In genomic region chr7:13830604-13830915, GRCh38 we compare ENCODE assay signal across 15 cellular contexts.
DNase-seq lines count a peak whose midpoint lies in the region; ATAC-seq and TF ChIP-seq lines count a peak whose summit lies in the region.
"Had no signal": no experiment of that assay in that cellular context is flagged by ENCODE, and none has a peak within 500 bp of the region (broad histone marks: within the 10 kb centered on the region; RNA-seq: fewer than 3 reads in every experiment).

No MANE protein-coding gene starts in this region.

- intact Hi-C loops in left ventricle myocardium inferior (cut with micrococcal nuclease): no loop called here

- H3K4me3 ChIP-seq in right atrium auricular region: no peak overlapping the region
- no peak overlapping the region for H3K4me3 ChIP-seq in left ventricle myocardium inferior
- H3K4me3 ChIP-seq in SJCRH30: no peak overlapping the region; the same call in 1 of the 2 replicates
- no peak overlapping the region for H3K4me3 ChIP-seq in fibroblast of the aortic adventitia (ENCODE audit: low read depth, low read length)
- no peak overlapping the region for H3K4me3 ChIP-seq in smooth muscle cell
- H3K4me3 ChIP-seq: coronary artery, pancreas had no signal

- H3K27me3 ChIP-seq in right atrium auricular region: no peaks in the 10 kb centered on the region
- H3K27me3 ChIP-seq in left ventricle myocardium inferior (ENCODE audit: low read depth): no peaks in the 10 kb centered on the region
- no peaks in the 10 kb centered on the region for H3K27me3 ChIP-seq in SJCRH30
- H3K27me3 ChIP-seq in smooth muscle cell (ENCODE audit: low read depth): no peaks in the 10 kb centered on the region
- H3K27me3 ChIP-seq: pancreas had no signal

- H3K9me3 ChIP-seq in right atrium auricular region (no peaks in the 10 kb centered on the region), left ventricle myocardium inferior (replicated peaks) (no peaks in the 10 kb centered on the region), SJCRH30 (replicated peaks) (no peaks in the 10 kb centered on the region), smooth muscle cell (replicated peaks; ENCODE audit: low read depth) (no peaks in the 10 kb centered on the region), T-helper 17 cell (ENCODE audit: control insufficient read depth, low read length, poor library complexity, severe bottlenecking) (no peaks in the 10 kb centered on the region)
- H3K9me3 ChIP-seq: pancreas had no signal

- no peaks in the 10 kb centered on the region for H4K20me1 ChIP-seq in smooth muscle cell (ENCODE audit: low read depth)

- H3K27ac ChIP-seq in right atrium auricular region: peak overlapping the region; percentile 12 to 70
- no peak overlapping the region for H3K27ac ChIP-seq in left ventricle myocardium inferior (replicated peaks)
- H3K27ac ChIP-seq in SJCRH30: peak overlapping the region; percentile 17; the same call in 1 of the 2 replicates
- H3K27ac ChIP-seq in smooth muscle cell (ENCODE audit: low read depth): peak overlapping the region; percentile 77
- H3K27ac ChIP-seq: coronary artery, pancreas had no signal

- H3K36me3 Mint-ChIP-seq in T-helper 17 cell (ENCODE audit: low read depth): peaks cover 4% of the 10 kb centered on the region
- H3K36me3 Mint-ChIP-seq in glutamatergic neuron (ENCODE audit: unreplicated experiment): no peaks in the 10 kb centered on the region
- H3K36me3 Mint-ChIP-seq: activated naive CD4-positive, alpha-beta T cell treated with anti-CD3 and anti-CD28 coated beads, Interleukin-2, amount 50 U/mL, for 24 hours; WTC11 had no signal

- H3K27ac Mint-ChIP-seq in T-helper 17 cell: no peak overlapping the region
- H3K27ac Mint-ChIP-seq in glutamatergic neuron (ENCODE audit: unreplicated experiment): no peak overlapping the region
- H3K27ac Mint-ChIP-seq: activated naive CD4-positive, alpha-beta T cell treated with anti-CD3 and anti-CD28 coated beads, Interleukin-2, amount 50 U/mL, for 24 hours; activated T-cell treated with anti-CD3 and anti-CD28 coated beads, Interleukin-2, amount 50 U/mL, for 72 hours; WTC11 had no signal

- peak overlapping the region; percentile 53 for H3K9ac ChIP-seq in smooth muscle cell (ENCODE audit: low read depth)

- H3K36me3 ChIP-seq in right atrium auricular region (no peaks in the 10 kb centered on the region), left ventricle myocardium inferior (no peaks in the 10 kb centered on the region), SJCRH30 (no peaks in the 10 kb centered on the region), smooth muscle cell (ENCODE audit: low read depth) (no peaks in the 10 kb centered on the region)
- H3K36me3 ChIP-seq: pancreas had no signal

- TF ChIP-seq CTCF in right atrium auricular region (IDR thresholded peaks at IDR 0.05) (no peak), left ventricle myocardium inferior (IDR thresholded peaks at IDR 0.05; ENCODE audit: borderline replicate concordance) (no peak), fibroblast of the aortic adventitia (IDR thresholded peaks at IDR 0.05; ENCODE audit: insufficient read depth, low read length) (no peak), smooth muscle cell (IDR thresholded peaks at IDR 0.05; ENCODE audit: borderline replicate concordance, insufficient read depth, poor library complexity, severe bottlenecking) (no peak), glutamatergic neuron (IDR thresholded peaks at IDR 0.05; ENCODE audit: partially characterized antibody, unreplicated experiment) (no peak)

- H3K4me1 ChIP-seq in right atrium auricular region (peaks cover 0 to 24% of the 10 kb centered on the region in 2 donors), left ventricle myocardium inferior (peaks cover 10% of the 10 kb centered on the region), SJCRH30 (peaks cover 15% of the 10 kb centered on the region), smooth muscle cell (ENCODE audit: low read depth) (peaks cover 36% of the 10 kb centered on the region)
- H3K4me1 ChIP-seq: pancreas had no signal

- ATAC-seq in GM21447 (IDR thresholded peaks at IDR 0.05; ENCODE audit: unreplicated experiment) (no peak), T-helper 17 cell (no peak)
- ATAC-seq: activated T-cell treated with anti-CD3 and anti-CD28 coated beads, Interleukin-2, amount 50 U/mL, for 72 hours; pancreas; WTC11 had no signal

- H3K27me3 Mint-ChIP-seq in T-helper 17 cell (peaks cover 7% of the 10 kb centered on the region), glutamatergic neuron (ENCODE audit: unreplicated experiment) (peaks cover 3% of the 10 kb centered on the region)
- H3K27me3 Mint-ChIP-seq: activated naive CD4-positive, alpha-beta T cell treated with anti-CD3 and anti-CD28 coated beads, Interleukin-2, amount 50 U/mL, for 24 hours had no signal

- peak overlapping the region; percentile 47 for H3K4me2 ChIP-seq in smooth muscle cell

- DNase-seq in right atrium auricular region (ENCODE audit: low spot score) (no peak), left ventricle myocardium inferior (no peak), SJCRH30 (peak; percentile 14 to 50), fibroblast of the aortic adventitia (ENCODE audit: low read depth) (peak; percentile 44), smooth muscle cell (lab: John Stamatoyannopoulos, UW; ENCODE audit: unreplicated experiment) (no peak), T-helper 17 cell (no peak), glutamatergic neuron (no peak)
- DNase-seq: activated T-cell treated with anti-CD3 and anti-CD28 coated beads, Interleukin-2, amount 50 U/mL, for 72 hours; KBM-7; pancreas; stimulated activated CD4-positive, alpha-beta T cell treated with anti-CD3 and anti-CD28 coated beads, Interleukin-2, amount 100 ng/mL, for 48 hours had no signal

- peak overlapping the region; percentile 12 for H2AFZ ChIP-seq in smooth muscle cell (ENCODE audit: low read depth)

- no peak overlapping the region for H3K4me3 Mint-ChIP-seq in T-helper 17 cell
- no peak overlapping the region for H3K4me3 Mint-ChIP-seq in glutamatergic neuron (ENCODE audit: unreplicated experiment)
- H3K4me3 Mint-ChIP-seq: activated naive CD4-positive, alpha-beta T cell treated with anti-CD3 and anti-CD28 coated beads, Interleukin-2, amount 50 U/mL, for 24 hours; activated T-cell treated with anti-CD3 and anti-CD28 coated beads, Interleukin-2, amount 50 U/mL, for 72 hours; WTC11 had no signal

- H3K79me2 ChIP-seq in smooth muscle cell (ENCODE audit: low read depth): no peaks in the 10 kb centered on the region

- peaks cover 4% of the 10 kb centered on the region for H3K4me1 Mint-ChIP-seq in T-helper 17 cell
- no peaks in the 10 kb centered on the region for H3K4me1 Mint-ChIP-seq in glutamatergic neuron (ENCODE audit: low read depth, unreplicated experiment)
- H3K4me1 Mint-ChIP-seq: activated naive CD4-positive, alpha-beta T cell treated with anti-CD3 and anti-CD28 coated beads, Interleukin-2, amount 50 U/mL, for 24 hours had no signal

- 59% methylated on average over 2 of the region's 2 CpGs for WGBS in smooth muscle cell (ENCODE audit: low lambda C conversion rate)

- H3K9me3 Mint-ChIP-seq in glutamatergic neuron (ENCODE audit: unreplicated experiment): no peaks in the 10 kb centered on the region
- H3K9me3 Mint-ChIP-seq: activated naive CD4-positive, alpha-beta T cell treated with anti-CD3 and anti-CD28 coated beads, Interleukin-2, amount 50 U/mL, for 24 hours; activated T-cell treated with anti-CD3 and anti-CD28 coated beads, Interleukin-2, amount 50 U/mL, for 72 hours; WTC11 had no signal

- H3F3A ChIP-seq in smooth muscle cell (ENCODE audit: low read depth): no peaks in the 10 kb centered on the region

Comparison
In these comparisons a context has a peak if more than half of its experiments do, and no peak if none do; other contexts are left out.
1. DNase-seq: peak in SJCRH30 (2 of 2) and fibroblast of the aortic adventitia (single experiment); none in right atrium auricular region (single experiment), left ventricle myocardium inferior (single experiment), smooth muscle cell (single experiment), T-helper 17 cell (0 of 3) and glutamatergic neuron (single experiment).